In the genomic region with DNA sequence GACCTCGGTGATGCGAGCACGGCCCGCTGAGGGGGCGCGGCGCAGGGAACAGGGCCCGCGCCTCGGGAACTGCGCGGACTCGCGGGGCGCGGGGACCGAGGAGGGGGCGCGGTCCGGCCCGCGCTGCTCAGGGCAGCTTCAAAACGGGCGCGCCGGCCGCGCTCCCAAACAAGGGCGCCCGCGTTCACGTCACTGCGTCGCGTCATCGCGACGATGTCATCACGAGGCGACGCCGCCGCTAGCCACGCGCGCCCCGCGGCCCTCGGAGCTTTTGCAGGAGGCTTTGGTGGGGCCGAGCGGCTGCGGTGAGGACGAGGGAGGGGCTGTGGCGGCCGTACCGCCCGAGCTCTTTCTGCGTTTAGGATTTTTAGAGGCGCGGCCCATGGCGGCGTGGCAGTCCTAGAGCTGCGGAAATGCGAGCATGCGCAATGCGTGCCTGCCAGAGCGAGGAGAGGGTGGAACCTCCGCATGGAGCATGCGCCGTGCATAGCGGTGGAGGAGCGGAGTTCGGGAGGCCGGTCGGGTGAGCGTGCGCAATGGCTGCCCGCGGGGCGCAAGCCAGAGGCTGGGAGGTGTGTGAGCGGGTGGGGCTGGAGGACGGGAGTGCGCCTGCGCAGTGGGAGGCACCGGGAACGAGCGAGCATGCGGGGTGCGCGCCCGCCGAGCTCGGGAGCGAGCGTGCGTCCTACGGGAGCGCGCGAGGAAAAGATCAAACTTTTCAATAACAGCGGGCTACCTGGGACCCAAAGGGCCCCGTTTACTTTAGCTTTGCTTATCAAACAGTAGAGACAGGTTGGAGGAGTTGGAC, we compare ENCODE assay signal across 8 cellular contexts. TPM values are rescaled to one million over a fixed set of nuclear protein-coding genes. Genes with fewer than 3 reads are reported as not detected.
A peak's percentile ranks its signal among the peaks of the same experiment; 100 is the strongest.
DNase-seq lines count a peak whose midpoint lies in the region; ATAC-seq and TF ChIP-seq lines count a peak whose summit lies in the region.

A gene with protein sequence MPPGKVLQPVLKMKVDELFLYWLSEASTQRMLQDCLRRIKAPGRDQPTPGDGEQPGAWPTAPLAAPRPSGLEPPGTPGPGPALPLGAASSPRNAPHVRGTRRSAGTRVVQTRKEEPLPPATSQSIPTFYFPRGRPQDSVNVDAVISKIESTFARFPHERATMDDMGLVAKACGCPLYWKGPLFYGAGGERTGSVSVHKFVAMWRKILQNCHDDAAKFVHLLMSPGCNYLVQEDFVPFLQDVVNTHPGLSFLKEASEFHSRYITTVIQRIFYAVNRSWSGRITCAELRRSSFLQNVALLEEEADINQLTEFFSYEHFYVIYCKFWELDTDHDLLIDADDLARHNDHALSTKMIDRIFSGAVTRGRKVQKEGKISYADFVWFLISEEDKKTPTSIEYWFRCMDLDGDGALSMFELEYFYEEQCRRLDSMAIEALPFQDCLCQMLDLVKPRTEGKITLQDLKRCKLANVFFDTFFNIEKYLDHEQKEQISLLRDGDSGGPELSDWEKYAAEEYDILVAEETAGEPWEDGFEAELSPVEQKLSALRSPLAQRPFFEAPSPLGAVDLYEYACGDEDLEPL (minus strand): TSS at position 140 of the 808 bp plus-strand sequence. CDS start 216 bp downstream, outside the sequence.

- H3K27me3 ChIP-seq in dorsolateral prefrontal cortex (no peaks in the 10 kb centered on the region), lung (ENCODE audit: control insufficient read depth, insufficient read depth) (no peaks in the 10 kb centered on the region)

- no peaks in the 10 kb centered on the region for H3K36me3 ChIP-seq in lung (ENCODE audit: control insufficient read depth in 2 of 2, insufficient read depth in 2 of 2, low read length in 2 of 2)

- in situ Hi-C loops in ACHN (cut with HindIII; ENCODE audit: low pct_ligation_motif_present, low pct_unique_long_range_greater_than_20kb, low sequenced_read_pairs) = no loop called here

- H3K4me1 ChIP-seq in lung (ENCODE audit: control insufficient read depth in 2 of 2, insufficient read depth in 2 of 2, low read length in 2 of 2) = peaks cover 4 to 5% of the 10 kb centered on the region in 2 donors

- TF ChIP-seq CTCF in dorsolateral prefrontal cortex (IDR thresholded peaks at IDR 0.05 in 54 of 56, conservative IDR thresholded peaks at IDR 0.05 in 2 of 56; ENCODE audit: low read depth in 1 of 56, partially characterized antibody in 56 of 56) (peak in 14 of 56 donors; percentile 4 to 42 (median 19)), lung (IDR thresholded peaks at IDR 0.05; ENCODE audit: control extremely low read depth, extremely low read depth) (no peak)

- intact Hi-C loops in dorsolateral prefrontal cortex (cut with DNase I) = loop anchor here (1.0 to 5.0 kb wide), 2 partner anchors 69 to 70 kb away; a partner anchor contains a TSS

- H3K4me3 ChIP-seq in dorsolateral prefrontal cortex (peak within 1 kb of the TSS; percentile 65 to 100 (median 89)), lung (peak within 1 kb of the TSS; percentile 81)

- ATAC-seq in HG03469 (IDR thresholded peaks at IDR 0.05; ENCODE audit: unreplicated experiment) (peak; percentile 89), lung (ENCODE audit: insufficient read depth, low FRiP score) (peak; percentile 99)

- peak; percentile 87 for DNase-seq in ACHN
- DNase-seq in GM19240 (ENCODE audit: insufficient read length, low spot score) = peak; percentile 99
- peak; percentile 96 to 100 for DNase-seq in activated CD4-positive, alpha-beta T cell treated with anti-CD3 and anti-CD28 coated beads for 4 hours
- DNase-seq in dorsolateral prefrontal cortex = peak; percentile 91 to 99 (median 98)
- peak; percentile 98 for DNase-seq in lung (ENCODE audit: low spot score)
- peak; percentile 99 for DNase-seq in stimulated activated CD8-positive, alpha-beta memory T cell treated with anti-CD3 and anti-CD28 coated beads, Interleukin-12 subunit alpha, Interleukin-12 subunit beta, amount 100 ng/mL, for 1 hour (ENCODE audit: low read depth)
- no peak for DNase-seq in NCI-H446 (lab: John Stamatoyannopoulos, UW)

- 0% methylated on average over 91 to 102 of the region's 102 CpGs for WGBS in lung, 2 donors

- no peaks in the 10 kb centered on the region for H3K9me3 ChIP-seq in lung (ENCODE audit: control insufficient read depth in 2 of 2, insufficient read depth in 1 of 2, low read length in 1 of 2)

- H3K27ac ChIP-seq in dorsolateral prefrontal cortex (peak within 1 kb of the TSS; percentile 90 to 100 (median 99)), lung (ENCODE audit: low read depth in 1 of 2, low read length in 1 of 2) (peak within 1 kb of the TSS; percentile 99)

RNA-seq across cellular contexts. Expression of the gene that starts here (rescaled TPM):
- total RNA-seq in dorsolateral prefrontal cortex (10 to 100 TPM in 115 of 120 experiments, 1 to 10 TPM in 5; 5.9 to 41.0 (median 18.3) TPM), lung (10 to 100 TPM; 12.3 to 18.8 TPM)
- polyA plus RNA-seq in lung = 10 to 100 TPM in 1 of 2 donors, 1 to 10 TPM in 1; 7.8 to 21.0 TPM

Comparison
In these comparisons a context has a peak if more than half of its experiments do, and no peak if none do; other contexts are left out.
1. DNase-seq: peak in ACHN (single experiment), GM19240 (single experiment), activated CD4-positive, alpha-beta T cell treated with anti-CD3 and anti-CD28 coated beads for 4 hours (2 of 2), dorsolateral prefrontal cortex (10 of 10), lung (single experiment) and stimulated activated CD8-positive, alpha-beta memory T cell treated with anti-CD3 and anti-CD28 coated beads, Interleukin-12 subunit alpha, Interleukin-12 subunit beta, amount 100 ng/mL, for 1 hour (single experiment); none in NCI-H446 (0 of 2).